21 cellular contexts compared by ENCODE assay signal in the genomic region with DNA sequence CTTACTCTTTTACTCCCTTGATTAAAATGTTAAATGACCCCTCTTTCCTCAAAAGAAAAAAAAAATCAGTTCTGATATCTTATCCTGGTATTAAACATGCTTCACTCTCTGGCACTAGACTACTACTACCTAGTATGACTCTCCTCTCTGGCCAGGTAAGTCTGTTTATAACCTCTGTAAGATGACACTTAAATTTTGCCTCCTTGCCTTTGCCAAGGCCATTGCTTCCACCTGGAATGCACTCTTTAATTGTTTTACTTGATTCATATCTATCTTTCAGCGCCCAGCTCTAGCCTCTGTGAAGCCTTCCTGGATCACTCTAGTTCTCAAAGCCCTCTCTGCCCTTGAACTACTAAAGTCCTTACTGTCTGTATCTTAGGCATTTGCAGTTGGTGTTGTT.
DNase-seq lines count a peak whose midpoint lies in the region; ATAC-seq, FAIRE-seq and TF ChIP-seq lines count a peak whose summit lies in the region.
"Had no signal": no experiment of that assay in that cellular context is flagged by ENCODE, and none has a peak within 500 bp of the region (broad histone marks: within the 10 kb centered on the region; RNA-seq: fewer than 3 reads in every experiment).

No MANE protein-coding gene starts in this region.

- H3K79me1 ChIP-seq in IMR-90 (ENCODE audit: low read depth in 1 of 2, low read length in 2 of 2) = no peaks in the 10 kb centered on the region

- H4K8ac ChIP-seq in IMR-90 (ENCODE audit: low read depth in 2 of 2, low read length in 2 of 2) = peak overlapping the region in 1 of 2 experiments; percentile 41; a peak in 1 of 4 replicates

- H3K27me3 ChIP-seq in ACC112 (ENCODE audit: insufficient read depth, low read length) (no peaks in the 10 kb centered on the region), IMR-90 (ENCODE audit: control insufficient read depth, insufficient read depth, low read length) (no peaks in the 10 kb centered on the region), esophagus muscularis mucosa (no peaks in the 10 kb centered on the region), parathyroid adenoma (ENCODE audit: control insufficient read depth, insufficient read depth, low read length) (no peaks in the 10 kb centered on the region), SJCRH30 (no peaks in the 10 kb centered on the region), HepG2 (ENCODE audit: control insufficient read depth in 1 of 2, insufficient read depth in 2 of 2, low read length in 2 of 2) (no peaks in the 10 kb centered on the region)
- H3K27me3 ChIP-seq: adrenal gland had no signal

- peak overlapping the region; percentile 88 for H2BK5ac ChIP-seq in IMR-90 (ENCODE audit: low read depth, low read length, poor library complexity, severe bottlenecking)

- TF ChIP-seq RAD21 in IMR-90 (IDR thresholded peaks at IDR 0.05; ENCODE audit: low read length) (no peak), HepG2 (CRISPR knock-in tag; IDR thresholded peaks at IDR 0.05) (no peak)

- peak overlapping the region; percentile 69; the same call in 1 of the 2 replicates for H3K18ac ChIP-seq in IMR-90 (ENCODE audit: low read depth, low read length)

- no peak for TF ChIP-seq EP300 in esophagus muscularis mucosa (IDR thresholded peaks at IDR 0.05)
- no peak for TF ChIP-seq EP300 in HepG2 (IDR thresholded peaks at IDR 0.05; ENCODE audit: low read depth in 2 of 2, low read length in 2 of 2)
- TF ChIP-seq EP300 in HepG2 (CRISPR knock-in tag; IDR thresholded peaks at IDR 0.05; ENCODE audit: borderline replicate concordance) = no peak

- peak overlapping the region; percentile 45; the same call in 2 of the 3 replicates for H2BK15ac ChIP-seq in IMR-90 (ENCODE audit: low read depth, low read length)

- no peak overlapping the region for H2AK9ac ChIP-seq in IMR-90 (replicated peaks; ENCODE audit: low read depth, low read length, poor library complexity)

- H4K91ac ChIP-seq in IMR-90 (ENCODE audit: insufficient read depth, low read depth, low read length) = peak overlapping the region; percentile 50; the same call in 1 of the 2 replicates

- no CpG with 5 or more reads among the region's 1 CpG for WGBS in IMR-90 (ENCODE audit: extremely low coverage in 2 of 2, insufficient read length in 1 of 2), 2 experiments
- WGBS in esophagus muscularis mucosa = 70% methylated on average over 1 of the region's 1 CpG
- 0% methylated on average over 1 of the region's 1 CpG for WGBS in HepG2 (ENCODE audit: low lambda C conversion rate)

- H3K27ac ChIP-seq in ACC112 (ENCODE audit: low read depth, low read length) = peak overlapping the region; percentile 48
- H3K27ac ChIP-seq in IMR-90 (ENCODE audit: insufficient read depth, low read length) = no peak overlapping the region
- peak overlapping the region; percentile 53 to 66 (median 60) for H3K27ac ChIP-seq in esophagus muscularis mucosa (replicated peaks in 1 of 4)
- H3K27ac ChIP-seq in parathyroid adenoma = peak overlapping the region; percentile 59
- H3K27ac ChIP-seq in SJCRH30 = no peak overlapping the region
- H3K27ac ChIP-seq in HepG2 (ENCODE audit: extremely low read length, insufficient read depth, low read length) = no peak overlapping the region
- H3K27ac ChIP-seq: lower lobe of right lung had no signal

- H3K79me2 ChIP-seq in ACC112 (ENCODE audit: control insufficient read depth, insufficient read depth, low read length, unreplicated experiment) (no peaks in the 10 kb centered on the region), parathyroid adenoma (no peaks in the 10 kb centered on the region), HepG2 (ENCODE audit: insufficient read depth, low read length) (no peaks in the 10 kb centered on the region)

- no peaks in the 10 kb centered on the region for H3K9me3 ChIP-seq in IMR-90 (ENCODE audit: control insufficient read depth, insufficient read depth, low read length)
- no peaks in the 10 kb centered on the region for H3K9me3 ChIP-seq in esophagus muscularis mucosa
- no peaks in the 10 kb centered on the region for H3K9me3 ChIP-seq in parathyroid adenoma (ENCODE audit: control insufficient read depth, low read length)
- no peaks in the 10 kb centered on the region for H3K9me3 ChIP-seq in SJCRH30 (replicated peaks)
- H3K9me3 ChIP-seq in HepG2 (ENCODE audit: low read length) = no peaks in the 10 kb centered on the region
- H3K9me3 ChIP-seq: adrenal gland, lower lobe of right lung had no signal

- dilution Hi-C loops in IMR-90 (cut with HindIII; ENCODE audit: low sequenced_read_pairs, unreplicated experiment) = no loop called here

- H3K23ac ChIP-seq in IMR-90 (ENCODE audit: low read depth, low read length) = peak overlapping the region; percentile 73; the same call in 1 of the 2 replicates

- BruUV-seq in IMR-90 (replicated peaks; lab: Mats Ljungman, UMichigan) = no TSS peak
- no TSS peak for BruUV-seq in HepG2 (replicated peaks; lab: Mats Ljungman, UMichigan)

- POLR2A ChIA-PET in IMR-90 (lab: Charles Lee; ENCODE audit: unreplicated experiment) = interaction anchor here (1.1 kb wide), 1 partner anchor 100 kb away, joined by 3 read pairs; no protein-coding TSS in a partner anchor
- POLR2A ChIA-PET in HepG2 (lab: Yijun Ruan, JAX) = no interaction called here

- H2AK5ac ChIP-seq in IMR-90 (ENCODE audit: low read depth, low read length) = peak overlapping the region; percentile 15; the same call in 1 of the 2 replicates

- peaks cover 37% of the 10 kb centered on the region for H3K4me1 ChIP-seq in ACC112 (ENCODE audit: control insufficient read depth, insufficient read depth, low read length, unreplicated experiment)
- peaks cover 18% of the 10 kb centered on the region for H3K4me1 ChIP-seq in IMR-90 (ENCODE audit: control insufficient read depth, insufficient read depth, low read length)
- peaks cover 3 to 33% (median 25%) of the 10 kb centered on the region in 4 donors for H3K4me1 ChIP-seq in esophagus muscularis mucosa
- no peaks in the 10 kb centered on the region for H3K4me1 ChIP-seq in parathyroid adenoma
- peaks cover 11% of the 10 kb centered on the region; the same call in 1 of the 2 replicates for H3K4me1 ChIP-seq in SJCRH30
- peaks cover 12% of the 10 kb centered on the region; the same call in 1 of the 2 replicates for H3K4me1 ChIP-seq in HepG2 (ENCODE audit: insufficient read depth, low read length)

- H3K4ac ChIP-seq in IMR-90 (ENCODE audit: low read depth, low read length) = peak overlapping the region; percentile 79

- intact Hi-C loops in IMR-90 (cut with micrococcal nuclease) = no loop called here
- intact Hi-C loops in esophagus muscularis mucosa (cut with DNase I) = loop anchor here (10.0 kb wide), 1 partner anchor 122 kb away; no protein-coding TSS in a partner anchor
- intact Hi-C loops in HepG2 (cut with micrococcal nuclease; ENCODE audit: unreplicated experiment) = no loop called here

- peaks cover 26% of the 10 kb centered on the region for H3K9me1 ChIP-seq in IMR-90 (ENCODE audit: insufficient read depth, low read length)

- H3K4me2 ChIP-seq in IMR-90 (ENCODE audit: low read depth, low read length) (no peak overlapping the region), parathyroid adenoma (ENCODE audit: low read length) (peak overlapping the region; percentile 35), HepG2 (ENCODE audit: low read depth, low read length) (no peak overlapping the region)

- ATAC-seq in IMR-90 (ENCODE audit: low read depth) = no peak
- no peak for ATAC-seq in HepG2
- ATAC-seq: activated CD4-positive, CD25-positive, alpha-beta regulatory T cell treated with anti-CD3 and anti-CD28 coated beads, Interleukin-2, amount 50 U/mL, for 24 hours; lower lobe of right lung; stimulated activated naive CD8-positive, alpha-beta T cell treated with anti-CD3 and anti-CD28 coated beads, Interleukin-15, Interleukin-2, amounts not matched to agents 100 U/mL and 50 U/mL, for 24 hours had no signal

- no peak for FAIRE-seq in HepG2 (lab: Jason Lieb, UNC)
- FAIRE-seq: colon, frontal cortex had no signal

- peak overlapping the region; percentile 25; the same call in 1 of the 2 replicates for H4K5ac ChIP-seq in IMR-90 (ENCODE audit: low read depth, low read length)

- TF ChIP-seq POLR2A in IMR-90 (IDR thresholded peaks at IDR 0.05; ENCODE audit: low read depth, low read length) (no peak), esophagus muscularis mucosa (IDR thresholded peaks at IDR 0.05; ENCODE audit: low read depth) (no peak), HepG2 (IDR thresholded peaks at IDR 0.05; ENCODE audit: insufficient read depth in 1 of 2, low read depth in 2 of 2, low read length in 2 of 2) (no peak)

- TF ChIP-seq CTCF in IMR-90 (conservative IDR thresholded peaks at IDR 0.05; ENCODE audit: low read depth, low read length) (no peak), esophagus muscularis mucosa (IDR thresholded peaks at IDR 0.05) (no peak), parathyroid adenoma (IDR thresholded peaks at IDR 0.05) (no peak), HepG2 (CRISPR knock-in tag; IDR thresholded peaks at IDR 0.05) (no peak)

- peak overlapping the region; percentile 58; the same call in 1 of the 2 replicates for H2BK20ac ChIP-seq in IMR-90 (ENCODE audit: low read depth, low read length)

- H2AFZ ChIP-seq in ACC112 (ENCODE audit: low read length, unreplicated experiment) (peak overlapping the region; percentile 11), IMR-90 (replicated peaks; ENCODE audit: low read length, poor library complexity) (peak overlapping the region; percentile 62), parathyroid adenoma (no peak overlapping the region), HepG2 (ENCODE audit: low read length) (no peak overlapping the region)

- peak overlapping the region; percentile 8; the same call in 1 of the 2 replicates for H3K56ac ChIP-seq in IMR-90 (ENCODE audit: extremely low read depth, insufficient read depth, low read length)

- H3K4me3 ChIP-seq in ACC112 (ENCODE audit: low read depth, low read length) (no peak overlapping the region), IMR-90 (ENCODE audit: insufficient read depth, low read depth, low read length) (no peak overlapping the region), esophagus muscularis mucosa (no peak overlapping the region), parathyroid adenoma (ENCODE audit: low read depth, low read length) (no peak overlapping the region), SJCRH30 (no peak overlapping the region), HepG2 (replicated peaks in 1 of 3; ENCODE audit: insufficient read depth in 1 of 3, low read depth in 2 of 3, low read length in 3 of 3) (no peak overlapping the region)
- H3K4me3 ChIP-seq: adrenal gland, lower lobe of right lung had no signal

- H4K20me1 ChIP-seq in IMR-90 (ENCODE audit: insufficient read depth, low read length) = no peaks in the 10 kb centered on the region
- no peaks in the 10 kb centered on the region for H4K20me1 ChIP-seq in HepG2 (ENCODE audit: insufficient read depth, low read length)

- H2BK120ac ChIP-seq in IMR-90 (ENCODE audit: low read depth, low read length) = peak overlapping the region; percentile 89

- no peak overlapping the region for H3K9ac ChIP-seq in IMR-90 (ENCODE audit: low read depth, low read length)
- no peak overlapping the region for H3K9ac ChIP-seq in parathyroid adenoma
- H3K9ac ChIP-seq in HepG2 (ENCODE audit: insufficient read depth, low read depth, low read length) = no peak overlapping the region

- in situ Hi-C loops in IMR-90 (cut with MboI; ENCODE audit: low sequenced_read_pairs) (loop anchor here (25.0 kb wide), 1 partner anchor 380 kb away; no protein-coding TSS in a partner anchor), HepG2 (cut with HindIII; ENCODE audit: extremely low pct_ligation_motif_present, low pct_unique_long_range_greater_than_20kb) (no loop called here), G401 (cut with HindIII; ENCODE audit: low sequenced_read_pairs) (no loop called here)

- CTCF ChIA-PET in IMR-90 (lab: Yijun Ruan, JAX) (interaction anchor here (1.0 kb wide), 1 partner anchor 12 kb away, joined by 3 read pairs; no protein-coding TSS in a partner anchor), HepG2 (lab: Yijun Ruan, JAX; ENCODE audit: low intra/inter-chr PET ratio, low total read pairs) (no interaction called here)

- no peak for DNase-seq in IMR-90
- DNase-seq in esophagus muscularis mucosa (ENCODE audit: extremely low spot score) = no peak
- DNase-seq in SJCRH30 = no peak
- DNase-seq in GM03348 (ENCODE audit: low spot score) = no peak
- DNase-seq in HepG2 (ENCODE audit: low spot score) = no peak
- no peak for DNase-seq in G401 (ENCODE audit: low spot score)
- DNase-seq: activated CD4-positive, alpha-beta memory T cell treated with anti-CD3 and anti-CD28 coated beads for 36 hours; activated effector memory CD4-positive, alpha-beta T cell treated with anti-CD3 and anti-CD28 coated beads, Interleukin-2, amount 50 U/mL, for 16 hours; adrenal gland; C1 segment of cervical spinal cord; DMS79 treated with DMSO at 0.1 percent for 48 hours; effector CD8-positive, alpha-beta T cell; islet precursor cell; lower lobe of right lung; NCI-H187 treated with DMSO at 0.1 percent for 48 hours; stimulated activated naive CD8-positive, alpha-beta T cell treated with anti-CD3 and anti-CD28 coated beads, Interleukin-15, Interleukin-2, amounts not matched to agents 100 U/mL and 50 U/mL, for 24 hours had no signal

- peak overlapping the region; percentile 56 for H3K14ac ChIP-seq in IMR-90 (replicated peaks; ENCODE audit: low read depth, low read length)

- H3K36me3 ChIP-seq in ACC112 (ENCODE audit: insufficient read depth, low read length) = no peaks in the 10 kb centered on the region
- no peaks in the 10 kb centered on the region for H3K36me3 ChIP-seq in IMR-90 (ENCODE audit: control insufficient read depth, insufficient read depth, low read length)
- H3K36me3 ChIP-seq in esophagus muscularis mucosa = no peaks in the 10 kb centered on the region
- no peaks in the 10 kb centered on the region for H3K36me3 ChIP-seq in parathyroid adenoma (ENCODE audit: control insufficient read depth, insufficient read depth, low read length)
- H3K36me3 ChIP-seq in SJCRH30 = no peaks in the 10 kb centered on the region
- H3K36me3 ChIP-seq in HepG2 (replicated peaks in 1 of 2; ENCODE audit: control insufficient read depth in 1 of 2, insufficient read depth in 2 of 2, low read length in 2 of 2) = no peaks in the 10 kb centered on the region
- H3K36me3 ChIP-seq: adrenal gland, lower lobe of right lung had no signal

Comparison
In these comparisons a context has a peak if more than half of its experiments do, and no peak if none do; other contexts are left out.
1. H2AFZ ChIP-seq: peak in ACC112 (single experiment) and IMR-90 (single experiment); none in parathyroid adenoma (single experiment) and HepG2 (single experiment).
2. H3K27ac ChIP-seq: peak in ACC112 (single experiment), esophagus muscularis mucosa (4 of 4) and parathyroid adenoma (single experiment); none in IMR-90 (single experiment), SJCRH30 (single experiment) and HepG2 (single experiment).